Comparison of ENCODE assay signal across 8 cellular contexts in the genomic region with DNA sequence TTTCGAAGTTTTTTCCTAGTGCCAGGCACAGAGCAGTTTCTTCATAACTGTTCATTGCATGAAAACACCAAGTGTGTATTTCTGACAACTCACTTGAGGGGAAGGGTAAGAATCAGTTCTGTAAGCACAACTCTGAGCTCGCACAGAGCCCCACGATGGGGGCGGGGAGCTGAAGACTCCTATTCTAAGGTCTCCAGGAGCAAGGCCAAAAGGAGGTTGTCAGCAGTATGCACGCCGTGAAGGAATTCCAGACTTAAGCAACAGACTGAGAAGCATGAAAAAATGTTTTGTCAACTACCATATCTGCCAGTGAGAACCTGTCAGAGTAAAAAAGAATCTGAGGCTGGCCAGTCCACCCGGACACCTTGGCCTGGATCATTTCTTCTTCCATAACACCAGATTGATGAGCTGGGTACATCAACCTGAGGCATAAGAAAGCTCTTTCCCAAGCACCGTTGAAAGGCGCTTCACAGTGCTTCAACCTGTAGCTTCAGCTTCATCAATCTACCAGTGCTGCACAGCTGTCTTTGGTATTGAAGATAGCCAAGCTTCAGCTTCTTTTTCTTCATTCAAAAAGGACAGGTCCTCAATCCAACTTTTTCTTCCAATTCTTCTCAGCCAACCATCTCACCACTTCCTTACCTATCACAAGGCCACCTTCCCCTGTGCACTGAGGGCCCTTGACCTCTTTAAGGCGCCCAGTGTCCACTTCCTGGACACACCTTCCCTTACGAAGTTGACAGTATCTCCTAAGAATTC. TPM values are rescaled to one million over a fixed set of nuclear protein-coding genes. Genes with fewer than 3 reads are reported as not detected.
DNase-seq lines count a peak whose midpoint lies in the region; ATAC-seq and TF ChIP-seq lines count a peak whose summit lies in the region.

No MANE protein-coding gene starts in this region.

- H3K27me3 ChIP-seq in CD8-positive, alpha-beta memory T cell (ENCODE audit: insufficient read depth, low read length, poor library complexity, severe bottlenecking), result no peaks in the 10 kb centered on the region

- CTCF ChIA-PET in CD8-positive, alpha-beta memory T cell (lab: Charles Lee), result no interaction called here

- TF ChIP-seq CTCF in omental fat pad (IDR thresholded peaks at IDR 0.05), result no peak

- peaks cover 0 to 13% (median 7%) of the 10 kb centered on the region in 3 donors for H3K36me3 Mint-ChIP-seq in CD8-positive, alpha-beta memory T cell
- no peaks in the 10 kb centered on the region for H3K36me3 Mint-ChIP-seq in T-helper 17 cell (ENCODE audit: low read depth)

- no peaks in the 10 kb centered on the region for H3K27me3 Mint-ChIP-seq in CD8-positive, alpha-beta memory T cell
- H3K27me3 Mint-ChIP-seq in T-helper 17 cell, result no peaks in the 10 kb centered on the region

- DNase-seq in CD8-positive, alpha-beta memory T cell, result peak in 3 of 5 donors; percentile 3 to 7 (median 5)
- DNase-seq in T-helper 17 cell (peak in 1 of 3 donors; percentile 9), fibroblast of gingiva (ENCODE audit: low read depth) (peak; percentile 59), omental fat pad (ENCODE audit: low spot score) (no peak), NCI-H2196 treated with DMSO at 0.1 percent for 48 hours (lab: John Stamatoyannopoulos, UW; ENCODE audit: unreplicated experiment) (no peak), cerebellum (ENCODE audit: low spot score) (no peak)

- no peaks in the 10 kb centered on the region for H3K9me3 Mint-ChIP-seq in CD8-positive, alpha-beta memory T cell

- peak overlapping the region; percentile 21 for H3K27ac ChIP-seq in CD8-positive, alpha-beta memory T cell (ENCODE audit: low read depth, low read length)

- peak overlapping the region; percentile 87 to 94 (median 91) for H3K4me3 Mint-ChIP-seq in CD8-positive, alpha-beta memory T cell
- peak overlapping the region; percentile 94 for H3K4me3 Mint-ChIP-seq in T-helper 17 cell

- H3K4me1 Mint-ChIP-seq in CD8-positive, alpha-beta memory T cell, result peaks cover 17 to 32% (median 26%) of the 10 kb centered on the region in 3 donors
- H3K4me1 Mint-ChIP-seq in T-helper 17 cell, result peaks cover 17% of the 10 kb centered on the region

- ATAC-seq in T-helper 17 cell, result no peak
- peak; percentile 37 for ATAC-seq in omental fat pad (ENCODE audit: low FRiP score)
- ATAC-seq in HG02610 (IDR thresholded peaks at IDR 0.05; ENCODE audit: unreplicated experiment), result no peak
- no peak for ATAC-seq in GM21723 (IDR thresholded peaks at IDR 0.05; ENCODE audit: unreplicated experiment)

- H3K27ac Mint-ChIP-seq in CD8-positive, alpha-beta memory T cell, result peak overlapping the region; percentile 79 to 96 (median 90)
- H3K27ac Mint-ChIP-seq in T-helper 17 cell, result peak overlapping the region; percentile 72

- H3K4me3 ChIP-seq in CD8-positive, alpha-beta memory T cell (ENCODE audit: low read length), result no peak overlapping the region

- POLR2A ChIA-PET in CD8-positive, alpha-beta memory T cell (lab: Charles Lee), result no interaction called here

- no peaks in the 10 kb centered on the region for H3K9me3 ChIP-seq in CD8-positive, alpha-beta memory T cell (ENCODE audit: low read length)
- no peaks in the 10 kb centered on the region for H3K9me3 ChIP-seq in T-helper 17 cell (ENCODE audit: control insufficient read depth, low read length, poor library complexity, severe bottlenecking)

- no peaks in the 10 kb centered on the region for H3K36me3 ChIP-seq in CD8-positive, alpha-beta memory T cell (ENCODE audit: insufficient read depth, low read length)

- peaks cover 22% of the 10 kb centered on the region for H3K4me1 ChIP-seq in CD8-positive, alpha-beta memory T cell (ENCODE audit: insufficient read depth, low read length)

RNA-seq across cellular contexts. Expression of a gene that starts 1.1 kb away (rescaled TPM):
- 10 to 100 TPM; 19.1 to 22.0 TPM for total RNA-seq in CD8-positive, alpha-beta memory T cell
- polyA plus RNA-seq in CD8-positive, alpha-beta memory T cell, result 1.4 TPM
- 1 to 10 TPM; 3.1 to 9.6 TPM for total RNA-seq in T-helper 17 cell
- total RNA-seq in omental fat pad, result 10 to 100 TPM; 34.5 to 57.3 (median 46.5) TPM
- total RNA-seq in cerebellum, result 15.1 TPM

Comparison
In these comparisons a context has a peak if more than half of its experiments do, and no peak if none do; other contexts are left out.
1. DNase-seq: peak in CD8-positive, alpha-beta memory T cell (3 of 5) and fibroblast of gingiva (single experiment); none in omental fat pad (single experiment), NCI-H2196 treated with DMSO at 0.1 percent for 48 hours (single experiment) and cerebellum (single experiment).